Comparison of ENCODE assay signal across 15 cellular contexts in genomic region chr1:160553778-160554177, GRCh38. TPM values are rescaled to one million over a fixed set of nuclear protein-coding genes. Genes with fewer than 3 reads are reported as not detected.
"Had no signal": no experiment of that assay in that cellular context is flagged by ENCODE, and none has a peak within 500 bp of the region (broad histone marks: within the 10 kb centered on the region; RNA-seq: fewer than 3 reads in every experiment).

No MANE protein-coding gene starts in this region.

- H3K36me3 ChIP-seq: gastrocnemius medialis, right lobe of liver, thoracic aorta had no signal

- H3K4me1 Mint-ChIP-seq: neural crest cell had no signal

- FAIRE-seq: astrocyte, bronchial epithelial cell had no signal

- H3K4me3 Mint-ChIP-seq: endodermal cell, neural crest cell had no signal

- DNase-seq: activated CD4-positive, alpha-beta T cell treated with anti-CD3 and anti-CD28 coated beads, Interleukin-2, amount 50 U/mL, for 48 hours; activated naive CD4-positive, alpha-beta T cell; endodermal cell; gastrocnemius medialis; heart left ventricle; right lobe of liver; spleen had no signal

- H3K9me3 ChIP-seq: gastrocnemius medialis, heart left ventricle, right lobe of liver, spleen, thoracic aorta had no signal

- H3K4me1 ChIP-seq: gastrocnemius medialis, right lobe of liver had no signal

- H3K27ac Mint-ChIP-seq: endodermal cell had no signal

- H3K9me3 Mint-ChIP-seq: endodermal cell, neural crest cell had no signal

- H3K4me3 ChIP-seq: gastrocnemius medialis, heart left ventricle, right lobe of liver, spleen, thoracic aorta had no signal

- ATAC-seq: gastrocnemius medialis, heart left ventricle, right lobe of liver had no signal

- H3K27me3 ChIP-seq: gastrocnemius medialis, right lobe of liver, spleen had no signal

- H3K27ac ChIP-seq: gastrocnemius medialis, heart left ventricle, right lobe of liver, thoracic aorta had no signal

RNA-seq across cellular contexts. Expression of gene CD84, which starts 25.5 kb away (rescaled TPM):
- total RNA-seq: astrocyte, bronchial epithelial cell, dermis microvascular lymphatic vessel endothelial cell, endodermal cell, epithelial cell of proximal tubule, neural crest cell, osteocyte, pulmonary artery endothelial cell had no signal

RNA-seq across cellular contexts. Expression of gene SLAMF6, which starts 30.7 kb away (rescaled TPM):
- total RNA-seq: astrocyte, bronchial epithelial cell, dermis microvascular lymphatic vessel endothelial cell, endodermal cell, epithelial cell of proximal tubule, neural crest cell, osteocyte, pulmonary artery endothelial cell had no signal
